Comparison of ENCODE assay signal across 29 cellular contexts in the genomic region with DNA sequence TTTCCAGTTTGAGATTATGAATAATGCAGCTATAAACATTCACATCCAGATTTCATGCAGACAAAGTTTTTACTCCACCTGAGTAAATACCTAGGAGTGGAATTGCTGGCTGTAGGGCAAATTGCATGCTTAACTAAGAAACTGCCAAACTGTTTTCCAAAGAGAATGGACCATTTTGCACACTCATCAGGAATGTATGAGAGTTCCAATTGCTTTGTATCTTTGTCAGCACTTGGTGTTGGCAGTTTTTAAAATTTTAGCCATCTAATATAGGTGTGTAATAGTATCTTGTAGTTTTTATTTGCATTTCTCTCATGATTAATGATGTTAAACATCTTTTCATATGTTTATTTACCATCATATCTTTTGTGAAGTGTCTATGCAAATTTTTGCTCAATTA.
"Had no signal": no experiment of that assay in that cellular context is flagged by ENCODE, and none has a peak within 500 bp of the region (broad histone marks: within the 10 kb centered on the region; RNA-seq: fewer than 3 reads in every experiment).

No MANE protein-coding gene starts in this region.

- H3K27me3 ChIP-seq: brain microvascular endothelial cell, esophagus muscularis mucosa, foreskin keratinocyte, gastrocnemius medialis, heart right ventricle had no signal

- H3K36me3 ChIP-seq: brain microvascular endothelial cell, esophagus muscularis mucosa, gastrocnemius medialis, heart right ventricle, WERI-Rb-1 had no signal

- H3K4me3 ChIP-seq: esophagus muscularis mucosa, gastrocnemius medialis, heart right ventricle had no signal

- ATAC-seq: activated CD4-positive, CD25-positive, alpha-beta regulatory T cell treated with anti-CD3 and anti-CD28 coated beads, Interleukin-2, amount 50 U/mL, for 24 hours; activated T-cell treated with anti-CD3 and anti-CD28 coated beads, Interleukin-2, amount 50 U/mL, for 72 hours; effector memory CD8-positive, alpha-beta T cell; foreskin keratinocyte; gastrocnemius medialis; heart right ventricle had no signal

- H3K27ac Mint-ChIP-seq: activated B cell treated with CpG ODN at 0.5 μM for 24 hours; activated CD4-positive, alpha-beta memory T cell treated with anti-CD3 and anti-CD28 coated beads, Interleukin-2, amount 10 ng/mL, durations not matched to agents 7 days and 5 days; activated CD4-positive, alpha-beta T cell treated with anti-CD3 and anti-CD28 coated beads, Interleukin-2, amount 10 ng/mL, durations not matched to agents 7 days and 5 days; activated naive CD8-positive, alpha-beta T cell; activated T-cell treated with anti-CD3 and anti-CD28 coated beads, Interleukin-2, amount 50 U/mL, for 24 hours; effector memory CD8-positive, alpha-beta T cell had no signal

- H3K4me1 ChIP-seq: gastrocnemius medialis had no signal

- H3K36me3 Mint-ChIP-seq: activated naive CD8-positive, alpha-beta T cell had no signal

- DNase-seq: activated B cell treated with CpG ODN at 0.5 μM for 24 hours; activated CD4-positive, alpha-beta memory T cell treated with anti-CD3 and anti-CD28 coated beads, Interleukin-2, amount 10 ng/mL, durations not matched to agents 7 days and 5 days; activated CD4-positive, alpha-beta T cell treated with anti-CD3 and anti-CD28 coated beads, Interleukin-2, amount 10 ng/mL, durations not matched to agents 7 days and 5 days; activated CD4-positive, alpha-beta T cell treated with anti-CD3 and anti-CD28 coated beads, Interleukin-2, amount 50 U/mL, for 4 hours; activated CD8-positive, alpha-beta memory T cell treated with anti-CD3 and anti-CD28 coated beads, Interleukin-2, amount 50 U/mL, for 48 hours; activated gamma-delta T cell treated with Interleukin-2 at 50 U/mL for 16 hours; activated naive CD4-positive, alpha-beta T cell treated with anti-CD3 and anti-CD28 coated beads, Interleukin-2, amount 50 U/mL, for 16 hours; activated naive CD4-positive, alpha-beta T cell treated with Interleukin-2 at 50 U/mL for 16 hours; activated T-cell treated with anti-CD3 and anti-CD28 coated beads for 4 hours; activated T-cell treated with anti-CD3 and anti-CD28 coated beads, Interleukin-2, amount 50 U/mL, for 24 hours; activated T-cell treated with anti-CD3 and anti-CD28 coated beads, Interleukin-2, amount 50 U/mL, for 72 hours; amniotic stem cell; anterior cingulate cortex; brain microvascular endothelial cell; cortex of kidney; dermis blood vessel endothelial cell; effector CD4-positive, alpha-beta T cell; effector memory CD8-positive, alpha-beta T cell; erythroblast; gastrocnemius medialis; glutamatergic neuron; heart right ventricle; T-helper 2 cell; WERI-Rb-1 had no signal

- H3K27me3 Mint-ChIP-seq: activated B cell treated with CpG ODN at 0.5 μM for 24 hours; activated naive CD8-positive, alpha-beta T cell had no signal

- H3K27ac ChIP-seq: brain microvascular endothelial cell, esophagus muscularis mucosa, foreskin keratinocyte, gastrocnemius medialis, heart right ventricle, WERI-Rb-1 had no signal

- H3K4me3 Mint-ChIP-seq: activated B cell treated with CpG ODN at 0.5 μM for 24 hours; activated CD4-positive, alpha-beta memory T cell treated with anti-CD3 and anti-CD28 coated beads, Interleukin-2, amount 10 ng/mL, durations not matched to agents 7 days and 5 days; activated CD4-positive, alpha-beta T cell treated with anti-CD3 and anti-CD28 coated beads, Interleukin-2, amount 10 ng/mL, durations not matched to agents 7 days and 5 days; activated naive CD8-positive, alpha-beta T cell; activated T-cell treated with anti-CD3 and anti-CD28 coated beads, Interleukin-2, amount 50 U/mL, for 24 hours; activated T-cell treated with anti-CD3 and anti-CD28 coated beads, Interleukin-2, amount 50 U/mL, for 72 hours; central memory CD8-positive, alpha-beta T cell; effector memory CD8-positive, alpha-beta T cell had no signal

- H3K9me3 Mint-ChIP-seq: activated B cell treated with CpG ODN at 0.5 μM for 24 hours; activated CD4-positive, alpha-beta memory T cell treated with anti-CD3 and anti-CD28 coated beads, Interleukin-2, amount 10 ng/mL, durations not matched to agents 7 days and 5 days; activated CD4-positive, alpha-beta T cell treated with anti-CD3 and anti-CD28 coated beads, Interleukin-2, amount 10 ng/mL, durations not matched to agents 7 days and 5 days; activated T-cell treated with anti-CD3 and anti-CD28 coated beads, Interleukin-2, amount 50 U/mL, for 24 hours; activated T-cell treated with anti-CD3 and anti-CD28 coated beads, Interleukin-2, amount 50 U/mL, for 72 hours; central memory CD8-positive, alpha-beta T cell; effector memory CD8-positive, alpha-beta T cell had no signal

- H3K9me3 ChIP-seq: esophagus muscularis mucosa, gastrocnemius medialis, heart right ventricle had no signal
